ENCODE assay signal across 35 cellular contexts in genomic region chr3:44228894-44229293, GRCh38. TPM values are rescaled to one million over a fixed set of nuclear protein-coding genes. Genes with fewer than 3 reads are reported as not detected.
"Had no signal": no experiment of that assay in that cellular context is flagged by ENCODE, and none has a peak within 500 bp of the region (broad histone marks: within the 10 kb centered on the region; RNA-seq: fewer than 3 reads in every experiment).

No MANE protein-coding gene starts in this region.

- H3K27me3 ChIP-seq: ovary, right atrium auricular region, right lobe of liver, tibial nerve, vagina had no signal

- H3K4me3 Mint-ChIP-seq: immature natural killer cell; mesothelial cell of epicardium; naive thymus-derived CD4-positive, alpha-beta T cell; natural killer cell treated with Interleukin-12 subunit alpha and Interleukin-12 subunit beta and Interleukin-15 and Interleukin-18, amount 100 ng/mL, for 72 hours; stimulated activated memory B cell treated with anti-CD40 and anti-IgM and Interleukin-4, amounts not matched to agents 10 μg/mL and 1 μg/mL and 100 μg/mL, for 72 hours; stimulated activated naive CD8-positive, alpha-beta T cell treated with anti-CD3 and anti-CD28 coated beads, Interleukin-15, amount 100 ng/mL, for 72 hours; type B pancreatic cell had no signal

- ATAC-seq: left colon; mucosa of descending colon; naive thymus-derived CD4-positive, alpha-beta T cell; natural killer cell treated with Interleukin-12 subunit alpha and Interleukin-12 subunit beta and Interleukin-15 and Interleukin-18, amount 100 ng/mL, for 72 hours; right lobe of liver; stimulated activated memory B cell treated with anti-CD40 and anti-IgM and Interleukin-4, amounts not matched to agents 10 μg/mL and 1 μg/mL and 100 μg/mL, for 72 hours; stimulated activated naive CD8-positive, alpha-beta T cell treated with anti-CD3 and anti-CD28 coated beads, Interleukin-15, amount 100 ng/mL, for 72 hours had no signal

- H3K27ac ChIP-seq: left ventricle myocardium inferior, ovary, right atrium auricular region, right lobe of liver, tibial nerve, vagina had no signal

- H3K4me1 ChIP-seq: left ventricle myocardium inferior, right atrium auricular region, right lobe of liver, tibial nerve, vagina had no signal

- H3K27ac Mint-ChIP-seq: immature natural killer cell; mesothelial cell of epicardium; naive thymus-derived CD4-positive, alpha-beta T cell; natural killer cell treated with Interleukin-12 subunit alpha and Interleukin-12 subunit beta and Interleukin-15 and Interleukin-18, amount 100 ng/mL, for 72 hours; progenitor cell of endocrine pancreas; stimulated activated memory B cell treated with anti-CD40 and anti-IgM and Interleukin-4, amounts not matched to agents 10 μg/mL and 1 μg/mL and 100 μg/mL, for 72 hours; stimulated activated naive CD8-positive, alpha-beta T cell treated with anti-CD3 and anti-CD28 coated beads, Interleukin-15, amount 100 ng/mL, for 72 hours; type B pancreatic cell had no signal

- DNase-seq: hypothalamus; immature natural killer cell; kidney; left colon; left ventricle myocardium inferior; mesendoderm; mucosa of descending colon; naive thymus-derived CD4-positive, alpha-beta T cell; ovary; right lobe of liver; stimulated activated CD4-positive, alpha-beta T cell treated with anti-CD3 and anti-CD28 coated beads, Interleukin-1b, Interleukin-23, amount 100 ng/mL, for 48 hours; stimulated activated CD4-positive, alpha-beta T cell treated with anti-CD3 and anti-CD28 coated beads, Interleukin-2, amount 100 ng/mL, for 48 hours; stimulated activated CD4-positive, alpha-beta T cell treated with anti-CD3 and anti-CD28 coated beads, Interleukin-4, amount 100 ng/mL, for 4 hours; stimulated activated CD8-positive, alpha-beta memory T cell treated with anti-CD3 and anti-CD28 coated beads, Interleukin-4, amount 100 ng/mL, for 48 hours; stimulated activated naive CD4-positive, alpha-beta T cell treated with Interleukin-2 at 50 U/mL for 16 hours; stimulated activated naive CD8-positive, alpha-beta T cell treated with anti-CD3 and anti-CD28 coated beads, Interleukin-15, amount 100 ng/mL, for 72 hours; substantia nigra had no signal

- H3K4me1 Mint-ChIP-seq: mesothelial cell of epicardium; stimulated activated memory B cell treated with anti-CD40 and anti-IgM and Interleukin-4, amounts not matched to agents 10 μg/mL and 1 μg/mL and 100 μg/mL, for 72 hours had no signal

- H3K9me3 Mint-ChIP-seq: natural killer cell treated with Interleukin-12 subunit alpha and Interleukin-12 subunit beta and Interleukin-15 and Interleukin-18, amount 100 ng/mL, for 72 hours; stimulated activated memory B cell treated with anti-CD40 and anti-IgM and Interleukin-4, amounts not matched to agents 10 μg/mL and 1 μg/mL and 100 μg/mL, for 72 hours; stimulated activated naive CD8-positive, alpha-beta T cell treated with anti-CD3 and anti-CD28 coated beads, Interleukin-15, amount 100 ng/mL, for 72 hours; type B pancreatic cell had no signal

- H3K9me3 ChIP-seq: left ventricle myocardium inferior, mucosa of descending colon, ovary, right atrium auricular region, right lobe of liver, tibial nerve, vagina had no signal

- H3K36me3 Mint-ChIP-seq: immature natural killer cell; mesothelial cell of epicardium; naive thymus-derived CD4-positive, alpha-beta T cell; natural killer cell treated with Interleukin-12 subunit alpha and Interleukin-12 subunit beta and Interleukin-15 and Interleukin-18, amount 100 ng/mL, for 72 hours; stimulated activated memory B cell treated with anti-CD40 and anti-IgM and Interleukin-4, amounts not matched to agents 10 μg/mL and 1 μg/mL and 100 μg/mL, for 72 hours; type B pancreatic cell had no signal

- H3K4me3 ChIP-seq: left ventricle myocardium inferior, lung, mucosa of descending colon, ovary, right atrium auricular region, right lobe of liver, smooth muscle cell, tibial nerve, vagina had no signal

- H3K36me3 ChIP-seq: left ventricle myocardium inferior, ovary, right atrium auricular region, right lobe of liver, tibial nerve, vagina had no signal

RNA-seq across cellular contexts. Expression of gene TOPAZ1, which starts 12.8 kb away (rescaled TPM):
- total RNA-seq: kidney; left colon; left ventricle myocardium inferior; lower leg skin; lung; mesothelial cell of epicardium; mucosa of descending colon; myocyte; naive thymus-derived CD4-positive, alpha-beta T cell; natural killer cell treated with Interleukin-12 subunit alpha and Interleukin-12 subunit beta and Interleukin-15 and Interleukin-18, amount 100 ng/mL, for 72 hours; omental fat pad; ovary; progenitor cell of endocrine pancreas; pulmonary artery endothelial cell; renal cortical epithelial cell; right atrium auricular region; right lobe of liver; skeletal muscle tissue; smooth muscle cell; tibial nerve; urinary bladder; vagina had no signal
- polyA plus RNA-seq: immature natural killer cell; lung; naive thymus-derived CD4-positive, alpha-beta T cell; neural cell; smooth muscle cell; urinary bladder had no signal
